ENCODE assay signal across 20 cellular contexts in the genomic region with DNA sequence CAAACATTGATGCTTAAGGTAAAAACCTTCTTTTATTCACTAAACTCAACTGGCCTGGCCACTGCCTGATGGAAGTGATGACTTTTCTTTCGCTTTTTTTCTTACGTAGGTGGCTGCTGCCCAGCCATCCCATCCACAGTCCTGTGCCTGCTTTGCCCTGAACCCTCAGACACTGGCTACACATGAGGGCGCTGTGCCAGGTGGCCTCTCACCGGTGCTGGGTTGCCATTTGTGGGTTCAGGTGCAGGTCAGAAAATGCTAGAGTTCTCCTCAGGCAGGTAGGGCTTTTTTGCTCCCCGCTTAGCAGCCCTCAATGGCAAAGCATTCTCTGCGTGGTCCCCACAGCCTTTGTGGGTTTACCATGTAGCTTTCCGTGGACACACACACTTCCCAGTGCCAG.
"Had no signal": no experiment of that assay in that cellular context is flagged by ENCODE, and none has a peak within 500 bp of the region (broad histone marks: within the 10 kb centered on the region; RNA-seq: fewer than 3 reads in every experiment).

No MANE protein-coding gene starts in this region.

- H3K4me3 Mint-ChIP-seq: activated T-cell treated with anti-CD3 and anti-CD28 coated beads, Interleukin-2, amount 50 U/mL, for 24 hours; activated T-helper 17 cell treated with anti-CD3 and anti-CD28 coated beads, Interleukin-2, amount 50 U/mL, for 72 hours; central memory CD8-positive, alpha-beta T cell; effector memory CD8-positive, alpha-beta T cell; immature natural killer cell; naive B cell; neural crest cell; T-helper 2 cell treated with Interferon-gamma antibody and Interleukin-4, amounts not matched to agents 5 μg/mL and 100 μg/mL, for 36 hours had no signal

- H3K9me3 Mint-ChIP-seq: activated naive CD4-positive, alpha-beta T cell treated with anti-CD3 and anti-CD28 coated beads, Interleukin-2, amount 50 U/mL, for 72 hours; activated T-cell treated with anti-CD3 and anti-CD28 coated beads, Interleukin-2, amount 50 U/mL, for 24 hours; activated T-helper 17 cell treated with anti-CD3 and anti-CD28 coated beads, Interleukin-2, amount 50 U/mL, for 72 hours; central memory CD8-positive, alpha-beta T cell; effector memory CD8-positive, alpha-beta T cell; neural crest cell; T-helper 2 cell treated with Interferon-gamma antibody and Interleukin-4, amounts not matched to agents 5 μg/mL and 100 μg/mL, for 36 hours had no signal

- H3K27me3 Mint-ChIP-seq: activated T-cell treated with anti-CD3 and anti-CD28 coated beads, Interleukin-2, amount 50 U/mL, for 24 hours had no signal

- H3K36me3 Mint-ChIP-seq: activated naive CD4-positive, alpha-beta T cell treated with anti-CD3 and anti-CD28 coated beads, Interleukin-2, amount 50 U/mL, for 72 hours; immature natural killer cell had no signal

- H3K4me1 Mint-ChIP-seq: activated T-helper 17 cell treated with anti-CD3 and anti-CD28 coated beads, Interleukin-2, amount 50 U/mL, for 72 hours; central memory CD8-positive, alpha-beta T cell; immature natural killer cell; naive B cell; neural crest cell had no signal

- DNase-seq: activated CD8-positive, alpha-beta memory T cell treated with anti-CD3 and anti-CD28 coated beads for 24 hours; activated CD8-positive, alpha-beta memory T cell treated with anti-CD3 and anti-CD28 coated beads, Interleukin-2, amount 50 U/mL, for 4 hours; activated T-cell treated with anti-CD3 and anti-CD28 coated beads, Interleukin-2, amount 50 U/mL, for 24 hours; brain microvascular endothelial cell; colonic mucosa; effector memory CD8-positive, alpha-beta T cell; glutamatergic neuron; immature natural killer cell; left lung; naive B cell; occipital lobe; stimulated activated CD4-positive, alpha-beta T cell treated with anti-CD3 and anti-CD28 coated beads, Interleukin-2, amount 100 ng/mL, for 48 hours; stimulated activated CD8-positive, alpha-beta memory T cell treated with anti-CD3 and anti-CD28 coated beads, Interleukin-4, amount 100 ng/mL, for 48 hours; stimulated activated naive CD4-positive, alpha-beta T cell; WERI-Rb-1 had no signal

- H3K27ac Mint-ChIP-seq: activated naive CD4-positive, alpha-beta T cell treated with anti-CD3 and anti-CD28 coated beads, Interleukin-2, amount 50 U/mL, for 72 hours; activated T-cell treated with anti-CD3 and anti-CD28 coated beads, Interleukin-2, amount 50 U/mL, for 24 hours; activated T-helper 17 cell treated with anti-CD3 and anti-CD28 coated beads, Interleukin-2, amount 50 U/mL, for 72 hours; effector memory CD8-positive, alpha-beta T cell; immature natural killer cell; T-helper 2 cell treated with Interferon-gamma antibody and Interleukin-4, amounts not matched to agents 5 μg/mL and 100 μg/mL, for 36 hours had no signal
